2 cellular contexts compared by ENCODE assay signal in genomic region chr17:81877569-81877968, GRCh38.
TF ChIP-seq lines count a peak whose summit lies in the region.

No MANE protein-coding gene starts in this region.

TF ChIP-seq in HEK293, 187 proteins besides CTCF, POLR2A, EP300 and RAD21:
- TF ChIP-seq YY1 (tag by site-specific recombination; IDR thresholded peaks at IDR 0.05) = no peak
- peak; percentile 46; the same call in 1 of the 2 replicates for TF ChIP-seq ZNF600 (tag by site-specific recombination; IDR thresholded peaks at IDR 0.05)

TF ChIP-seq in GM12878, 131 proteins besides CTCF, POLR2A, EP300 and RAD21:
- TF ChIP-seq IKZF2 (IDR thresholded peaks at IDR 0.05) (no peak), MEF2B (IDR thresholded peaks at IDR 0.05; ENCODE audit: partially characterized antibody, poor library complexity, severe bottlenecking) (no peak), SMC3 (IDR thresholded peaks at IDR 0.05; ENCODE audit: borderline replicate concordance, low read length) (no peak), JUNB (IDR thresholded peaks at IDR 0.05) (no peak), IRF4 (IDR thresholded peaks at IDR 0.05; ENCODE audit: low read depth, low read length) (no peak), JUND (IDR thresholded peaks at IDR 0.05; ENCODE audit: low read depth, low read length) (no peak), PAX5 (IDR thresholded peaks at IDR 0.05; ENCODE audit: borderline replicate concordance, low read depth, low read length) (no peak), ZBTB11 (CRISPR knock-in tag; IDR thresholded peaks at IDR 0.05) (no peak)
